ENCODE assay signal across 16 cellular contexts in the genomic region with DNA sequence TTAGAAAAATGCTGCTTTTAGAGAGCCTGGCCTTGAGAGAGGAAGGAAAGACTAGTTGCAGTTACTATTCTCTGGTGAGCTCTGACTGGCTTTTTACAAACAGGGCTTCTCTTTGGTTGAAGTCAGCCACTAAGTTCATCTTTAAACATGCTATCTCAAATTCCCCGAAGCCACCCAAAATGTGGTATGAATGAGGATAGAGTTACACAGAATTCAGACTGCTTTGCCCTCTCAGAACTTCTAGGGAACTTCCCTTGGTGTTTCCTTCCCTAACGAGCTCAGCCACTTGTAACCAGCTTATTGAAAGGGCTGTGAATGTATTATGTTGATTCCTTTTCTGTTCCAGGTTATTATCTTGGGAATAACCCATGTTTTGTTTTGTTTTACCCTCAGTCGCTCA.
DNase-seq lines count a peak whose midpoint lies in the region; ATAC-seq and TF ChIP-seq lines count a peak whose summit lies in the region.
"Had no signal": no experiment of that assay in that cellular context is flagged by ENCODE, and none has a peak within 500 bp of the region (broad histone marks: within the 10 kb centered on the region; RNA-seq: fewer than 3 reads in every experiment).

No MANE protein-coding gene starts in this region.

- H3K36me3 ChIP-seq in OCI-LY3 (replicated peaks; ENCODE audit: low read depth, low read length) (peaks cover 22% of the 10 kb centered on the region), testis (ENCODE audit: low read depth, missing control alignments) (no peaks in the 10 kb centered on the region)
- H3K36me3 ChIP-seq: esophagus squamous epithelium had no signal

- WGBS in testis, 2 donors: 38 to 49% methylated on average over 3 of the region's 3 CpGs

- H3K27me3 ChIP-seq in OCI-LY3 (ENCODE audit: low read depth, low read length) (peaks cover 14% of the 10 kb centered on the region), testis (no peaks in the 10 kb centered on the region)
- H3K27me3 ChIP-seq: esophagus squamous epithelium had no signal

- no peaks in the 10 kb centered on the region for H3K79me2 ChIP-seq in OCI-LY3 (ENCODE audit: low read length)

- H3K27ac ChIP-seq in OCI-LY3 (ENCODE audit: low read length) (peak overlapping the region; percentile 74), testis (no peak overlapping the region)
- H3K27ac ChIP-seq: esophagus squamous epithelium had no signal

- peaks cover 0 to 8% of the 10 kb centered on the region in 2 donors for H3K9me3 Mint-ChIP-seq in stimulated activated naive CD8-positive, alpha-beta T cell treated with anti-CD3 and anti-CD28 coated beads, Interleukin-15, amount 100 ng/mL, for 72 hours

- peak overlapping the region; percentile 45 for H3K4me2 ChIP-seq in OCI-LY3 (ENCODE audit: low read length)

- ATAC-seq in stimulated activated naive CD8-positive, alpha-beta T cell treated with anti-CD3 and anti-CD28 coated beads, Interleukin-15, amount 100 ng/mL, for 72 hours: peak; percentile 43
- ATAC-seq in stimulated activated naive CD8-positive, alpha-beta T cell treated with anti-CD3 and anti-CD28 coated beads, Interleukin-15, Interleukin-2, amounts not matched to agents 100 U/mL and 50 U/mL, for 24 hours: no peak
- ATAC-seq in HG02885 (IDR thresholded peaks at IDR 0.05; ENCODE audit: poor library complexity, unreplicated experiment): no peak
- ATAC-seq: activated CD8-positive, alpha-beta memory T cell treated with anti-CD3 and anti-CD28 coated beads, Interleukin-2, amount 10 ng/mL, durations not matched to agents 7 days and 5 days; left colon had no signal

- no peak for TF ChIP-seq POLR2A in testis (IDR thresholded peaks at IDR 0.05)

- no peak overlapping the region for H3K27ac Mint-ChIP-seq in stimulated activated naive CD8-positive, alpha-beta T cell treated with anti-CD3 and anti-CD28 coated beads, Interleukin-15, amount 100 ng/mL, for 72 hours
- H3K27ac Mint-ChIP-seq: activated CD8-positive, alpha-beta memory T cell treated with anti-CD3 and anti-CD28 coated beads, Interleukin-2, amount 10 ng/mL, durations not matched to agents 7 days and 5 days; activated naive CD4-positive, alpha-beta T cell treated with anti-CD3 and anti-CD28 coated beads for 36 hours; H9 had no signal

- peak overlapping the region; percentile 33; the same call in 1 of the 2 replicates for H3K9ac ChIP-seq in OCI-LY3 (ENCODE audit: low read length)

- peaks cover 7% of the 10 kb centered on the region for H3K4me1 Mint-ChIP-seq in stimulated activated naive CD8-positive, alpha-beta T cell treated with anti-CD3 and anti-CD28 coated beads, Interleukin-15, amount 100 ng/mL, for 72 hours

- H2AFZ ChIP-seq in OCI-LY3 (ENCODE audit: low read depth, low read length): no peak overlapping the region

- no peaks in the 10 kb centered on the region for H3K27me3 Mint-ChIP-seq in stimulated activated naive CD8-positive, alpha-beta T cell treated with anti-CD3 and anti-CD28 coated beads, Interleukin-15, amount 100 ng/mL, for 72 hours
- H3K27me3 Mint-ChIP-seq: activated CD8-positive, alpha-beta memory T cell treated with anti-CD3 and anti-CD28 coated beads, Interleukin-2, amount 10 ng/mL, durations not matched to agents 7 days and 5 days had no signal

- H3K4me1 ChIP-seq in OCI-LY3 (ENCODE audit: low read length) (peaks cover 79% of the 10 kb centered on the region), testis (no peaks in the 10 kb centered on the region)

- intact Hi-C loops in testis (cut with DNase I; ENCODE audit: low total_unique reads): no loop called here

- H3K4me3 Mint-ChIP-seq in stimulated activated naive CD8-positive, alpha-beta T cell treated with anti-CD3 and anti-CD28 coated beads, Interleukin-15, amount 100 ng/mL, for 72 hours: no peak overlapping the region
- H3K4me3 Mint-ChIP-seq: activated CD8-positive, alpha-beta memory T cell treated with anti-CD3 and anti-CD28 coated beads, Interleukin-2, amount 10 ng/mL, durations not matched to agents 7 days and 5 days; activated naive CD4-positive, alpha-beta T cell treated with anti-CD3 and anti-CD28 coated beads for 36 hours; H9 had no signal

- H3K9me3 ChIP-seq in OCI-LY3 (ENCODE audit: insufficient read depth, low read length) (no peaks in the 10 kb centered on the region), testis (no peaks in the 10 kb centered on the region)
- H3K9me3 ChIP-seq: esophagus squamous epithelium had no signal

- H4K20me1 ChIP-seq in OCI-LY3 (ENCODE audit: insufficient read depth, low read length): no peaks in the 10 kb centered on the region

- H3K4me3 ChIP-seq in OCI-LY3 (ENCODE audit: low read length) (no peak overlapping the region), testis (no peak overlapping the region)
- H3K4me3 ChIP-seq: esophagus squamous epithelium had no signal

- no peak for TF ChIP-seq CTCF in OCI-LY3 (IDR thresholded peaks at IDR 0.05; ENCODE audit: low read depth, low read length)
- no peak for TF ChIP-seq CTCF in testis (IDR thresholded peaks at IDR 0.05)

- no peak for DNase-seq in stimulated activated naive CD8-positive, alpha-beta T cell treated with anti-CD3 and anti-CD28 coated beads, Interleukin-15, amount 100 ng/mL, for 72 hours
- no peak for DNase-seq in stimulated activated naive CD8-positive, alpha-beta T cell treated with anti-CD3 and anti-CD28 coated beads, Interleukin-15, Interleukin-2, amounts not matched to agents 100 U/mL and 50 U/mL, for 24 hours
- peak; percentile 62 for DNase-seq in fibroblast of gingiva (ENCODE audit: low read depth)
- no peak for DNase-seq in testis
- DNase-seq in OCI-M2 (lab: John Stamatoyannopoulos, UW; ENCODE audit: unreplicated experiment): no peak
- no peak for DNase-seq in SKM-1 treated with dmso at 0.1 percent for 144 hours (lab: John Stamatoyannopoulos, UW; ENCODE audit: unreplicated experiment)
- DNase-seq: activated CD8-positive, alpha-beta memory T cell treated with anti-CD3 and anti-CD28 coated beads, Interleukin-2, amount 10 ng/mL, durations not matched to agents 7 days and 5 days; activated naive CD4-positive, alpha-beta T cell treated with anti-CD3 and anti-CD28 coated beads for 36 hours; esophagus squamous epithelium; H9; hypothalamus; left colon; NCI-H1105 treated with DMSO at 0.1 percent for 48 hours; SHP77 had no signal
